ENCODE assay signal across 19 cellular contexts in the genomic region with DNA sequence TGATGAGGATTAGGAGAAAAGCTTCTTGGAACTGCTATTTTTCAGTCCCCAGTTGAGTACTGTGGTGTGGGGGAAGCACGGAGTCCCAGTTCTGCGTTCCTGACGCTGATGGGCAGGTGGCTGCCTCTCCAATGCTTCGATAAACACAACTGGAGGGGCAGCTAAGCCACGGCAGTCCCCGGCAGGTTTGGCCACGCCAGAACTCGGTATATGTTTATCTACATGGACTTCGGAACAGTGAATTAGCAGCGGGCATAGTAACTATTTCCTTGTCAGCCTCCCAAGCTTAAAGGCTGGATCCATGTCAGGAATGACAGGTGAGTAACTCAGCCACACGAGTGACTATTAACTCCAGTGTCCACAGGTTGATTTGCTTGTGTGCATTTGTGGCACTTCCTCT.
"Had no signal": no experiment of that assay in that cellular context is flagged by ENCODE, and none has a peak within 500 bp of the region (broad histone marks: within the 10 kb centered on the region; RNA-seq: fewer than 3 reads in every experiment).

No MANE protein-coding gene starts in this region.

- H3K4me3 ChIP-seq: esophagus squamous epithelium, gastroesophageal sphincter, lung, right atrium auricular region, sigmoid colon, skin epidermis, testis, tibial nerve had no signal

- H3K27ac ChIP-seq: esophagus squamous epithelium, gastroesophageal sphincter, right atrium auricular region, sigmoid colon, skin epidermis, testis, tibial nerve had no signal

- H3K27ac Mint-ChIP-seq: nephron progenitor cell had no signal

- DNase-seq: central memory CD4-positive, alpha-beta T cell; esophagus squamous epithelium; foreskin fibroblast; glutamatergic neuron; islet precursor cell; left ventricle myocardium superior; mesenchymal stem cell; midbrain; naive thymus-derived CD4-positive, alpha-beta T cell; nephron progenitor cell; sigmoid colon; stimulated activated CD4-positive, alpha-beta T cell treated with anti-CD3 and anti-CD28 coated beads, Interleukin-12 subunit alpha, Interleukin-12 subunit beta, amount 100 ng/mL, for 4 hours; testis had no signal

- ATAC-seq: gastroesophageal sphincter; left ventricle myocardium superior; naive thymus-derived CD4-positive, alpha-beta T cell had no signal

- H3K4me1 ChIP-seq: gastroesophageal sphincter, right atrium auricular region, testis had no signal

- H3K27me3 Mint-ChIP-seq: naive thymus-derived CD4-positive, alpha-beta T cell; stimulated activated naive CD8-positive, alpha-beta T cell treated with anti-CD3 and anti-CD28 coated beads, Interleukin-15, Interleukin-2, amounts not matched to agents 100 ng/mL and 50 ng/mL, for 24 hours had no signal

- H3K27me3 ChIP-seq: esophagus squamous epithelium, gastroesophageal sphincter, right atrium auricular region, sigmoid colon, testis, tibial nerve had no signal

- H3K9me3 Mint-ChIP-seq: nephron progenitor cell; stimulated activated naive CD8-positive, alpha-beta T cell treated with anti-CD3 and anti-CD28 coated beads, Interleukin-15, Interleukin-2, amounts not matched to agents 100 ng/mL and 50 ng/mL, for 24 hours had no signal

- H3K9me3 ChIP-seq: esophagus squamous epithelium, gastroesophageal sphincter, right atrium auricular region, sigmoid colon, testis, tibial nerve had no signal

- H3K36me3 ChIP-seq: right atrium auricular region, sigmoid colon had no signal

- H3K4me3 Mint-ChIP-seq: nephron progenitor cell; stimulated activated naive CD8-positive, alpha-beta T cell treated with anti-CD3 and anti-CD28 coated beads, Interleukin-15, Interleukin-2, amounts not matched to agents 100 ng/mL and 50 ng/mL, for 24 hours had no signal
